8 cellular contexts compared by ENCODE assay signal in genomic region chr13:19959141-19959830, GRCh38. TPM values are rescaled to one million over a fixed set of nuclear protein-coding genes. Genes with fewer than 3 reads are reported as not detected.
DNase-seq lines count a peak whose midpoint lies in the region; ATAC-seq lines count a peak whose summit lies in the region.

No MANE protein-coding gene starts in this region.

- ATAC-seq in sciatic nerve (peak; percentile 22), HG03571 (IDR thresholded peaks at IDR 0.05; ENCODE audit: unreplicated experiment) (no peak)

- intact Hi-C loops in sciatic nerve (cut with DNase I), result loop anchor here (5.0 to 10.0 kb wide), 2 partner anchors 94 to 322 kb away; partner anchors contain the start of gene ZMYM5

- peak; percentile 63 for DNase-seq in NK-92 treated with Interleukin-12 subunit alpha and Interleukin-12 subunit beta, amount 100 ng/mL, for 24 hours (lab: John Stamatoyannopoulos, UW)
- DNase-seq in NK-92 (lab: John Stamatoyannopoulos, UW; ENCODE audit: unreplicated experiment) (no peak), KG1 (lab: John Stamatoyannopoulos, UW) (peak; percentile 7), T-helper 2 cell (peak; percentile 36 to 87 (median 62)), anterior cingulate cortex (lab: John Stamatoyannopoulos, UW) (peak in 54 of 58 donors; percentile 5 to 78 (median 50)), hypothalamus (lab: John Stamatoyannopoulos, UW) (peak in 48 of 51 donors; percentile 12 to 83 (median 42)), sciatic nerve (ENCODE audit: low spot score) (peak; percentile 80)

RNA-seq across cellular contexts. Expression of gene ZMYM2, which starts 0.8 kb away (rescaled TPM):
- 125 TPM for total RNA-seq in sciatic nerve
